Comparison of ENCODE assay signal across 14 cellular contexts in genomic region chr4:41384992-41385391, GRCh38.
DNase-seq lines count a peak whose midpoint lies in the region; ATAC-seq and TF ChIP-seq lines count a peak whose summit lies in the region.
"Had no signal": no experiment of that assay in that cellular context is flagged by ENCODE, and none has a peak within 500 bp of the region (broad histone marks: within the 10 kb centered on the region; RNA-seq: fewer than 3 reads in every experiment).

No MANE protein-coding gene starts in this region.

- intact Hi-C loops in right lobe of liver (cut with DNase I): no loop called here
- intact Hi-C loops in tibial artery (cut with DNase I; ENCODE audit: low total_unique reads): no loop called here

- no peaks in the 10 kb centered on the region for H3K27me3 Mint-ChIP-seq in activated naive CD8-positive, alpha-beta T cell treated with anti-CD3 and anti-CD28 coated beads for 36 hours

- H3K36me3 Mint-ChIP-seq in activated naive CD8-positive, alpha-beta T cell treated with anti-CD3 and anti-CD28 coated beads for 36 hours: no peaks in the 10 kb centered on the region

- no peaks in the 10 kb centered on the region for H3K9me3 ChIP-seq in right lobe of liver
- no peaks in the 10 kb centered on the region for H3K9me3 ChIP-seq in tibial artery
- H3K9me3 ChIP-seq: suprapubic skin had no signal

- no peak overlapping the region for H3K27ac ChIP-seq in right lobe of liver
- H3K27ac ChIP-seq in tibial artery: no peak overlapping the region
- H3K27ac ChIP-seq: 22Rv1, suprapubic skin had no signal

- H3K27ac Mint-ChIP-seq in activated naive CD8-positive, alpha-beta T cell treated with anti-CD3 and anti-CD28 coated beads for 36 hours: no peak overlapping the region
- H3K27ac Mint-ChIP-seq: T-helper 1 cell treated with Interleukin-12 subunit alpha and Interleukin-12 subunit beta and Interleukin-4 antibody, amounts not matched to agents 30 μg/mL and 1 μg/mL, for 36 hours had no signal

- H3K4me1 Mint-ChIP-seq in activated naive CD8-positive, alpha-beta T cell treated with anti-CD3 and anti-CD28 coated beads for 36 hours: no peaks in the 10 kb centered on the region

- H3K36me3 ChIP-seq in right lobe of liver (no peaks in the 10 kb centered on the region), tibial artery (no peaks in the 10 kb centered on the region)
- H3K36me3 ChIP-seq: suprapubic skin had no signal

- 11% methylated on average over 1 of the region's 1 CpG for whole genome bisulfite sequencing in right lobe of liver (ENCODE audit: insufficient coverage, low coverage, low lambda C conversion rate, missing lambda C conversion rate)

- peak; percentile 67 to 90 (median 82) for ATAC-seq in right lobe of liver

- TF ChIP-seq CTCF in right lobe of liver (IDR thresholded peaks at IDR 0.05) (no peak), tibial artery (IDR thresholded peaks at IDR 0.05) (no peak)

- H3K4me1 ChIP-seq in right lobe of liver (peaks cover 0 to 6% (median 0%) of the 10 kb centered on the region in 4 donors), tibial artery (peaks cover 0 to 63% (median 14%) of the 10 kb centered on the region in 4 donors)

- TF ChIP-seq POLR2A in right lobe of liver (IDR thresholded peaks at IDR 0.05): no peak

- peak; percentile 32 for DNase-seq in NCI-H2029 (lab: John Stamatoyannopoulos, UW)
- DNase-seq in NCI-H2029 treated with DMSO at 0.1 percent for 48 hours (lab: John Stamatoyannopoulos, UW): no peak
- DNase-seq in dermis microvascular lymphatic vessel endothelial cell (ENCODE audit: low read depth in 2 of 2): peak; percentile 87 to 96
- peak; percentile 81 to 87 (median 82) for DNase-seq in right lobe of liver
- peak; percentile 78 for DNase-seq in tibial artery
- no peak for DNase-seq in DMS153 (lab: John Stamatoyannopoulos, UW)
- DNase-seq in activated naive CD8-positive, alpha-beta T cell treated with anti-CD3 and anti-CD28 coated beads for 36 hours: no peak
- no peak for DNase-seq in T1000 (lab: John Stamatoyannopoulos, UW)
- DNase-seq: activated naive CD4-positive, alpha-beta T cell treated with Interleukin-2 at 50 U/mL for 16 hours; NCI-H1417; occipital lobe had no signal

- no peak overlapping the region for H3K4me3 Mint-ChIP-seq in activated naive CD8-positive, alpha-beta T cell treated with anti-CD3 and anti-CD28 coated beads for 36 hours
- H3K4me3 Mint-ChIP-seq: T-helper 1 cell treated with Interleukin-12 subunit alpha and Interleukin-12 subunit beta and Interleukin-4 antibody, amounts not matched to agents 30 μg/mL and 1 μg/mL, for 36 hours had no signal

- no peaks in the 10 kb centered on the region for H3K9me3 Mint-ChIP-seq in activated naive CD8-positive, alpha-beta T cell treated with anti-CD3 and anti-CD28 coated beads for 36 hours
- H3K9me3 Mint-ChIP-seq: T-helper 1 cell treated with Interleukin-12 subunit alpha and Interleukin-12 subunit beta and Interleukin-4 antibody, amounts not matched to agents 30 μg/mL and 1 μg/mL, for 36 hours had no signal

- H3K4me3 ChIP-seq in right lobe of liver (no peak overlapping the region), tibial artery (no peak overlapping the region)
- H3K4me3 ChIP-seq: suprapubic skin had no signal

- H3K27me3 ChIP-seq in right lobe of liver: no peaks in the 10 kb centered on the region
- no peaks in the 10 kb centered on the region for H3K27me3 ChIP-seq in tibial artery
- H3K27me3 ChIP-seq: suprapubic skin had no signal

Comparison
In these comparisons a context has a peak if more than half of its experiments do, and no peak if none do; other contexts are left out.
1. DNase-seq: peak in NCI-H2029 (single experiment), dermis microvascular lymphatic vessel endothelial cell (2 of 2), right lobe of liver (3 of 3) and tibial artery (2 of 2); none in NCI-H2029 treated with DMSO at 0.1 percent for 48 hours (single experiment), DMS153 (single experiment), activated naive CD8-positive, alpha-beta T cell treated with anti-CD3 and anti-CD28 coated beads for 36 hours (single experiment) and T1000 (single experiment).